17 cellular contexts compared by ENCODE assay signal in genomic region chr1:185936641-185937040, GRCh38.
A peak's percentile ranks its signal among the peaks of the same experiment; 100 is the strongest.
DNase-seq lines count a peak whose midpoint lies in the region; ATAC-seq and TF ChIP-seq lines count a peak whose summit lies in the region.
"Had no signal": no experiment of that assay in that cellular context is flagged by ENCODE, and none has a peak within 500 bp of the region (broad histone marks: within the 10 kb centered on the region; RNA-seq: fewer than 3 reads in every experiment).

No MANE protein-coding gene starts in this region.

- H2AFZ ChIP-seq in parathyroid adenoma = peak overlapping the region; percentile 22

- no peak overlapping the region for H3K9ac ChIP-seq in parathyroid adenoma
- H3K9ac ChIP-seq in endodermal cell (ENCODE audit: extremely low read depth, low read length, poor library complexity, severe bottlenecking) = no peak overlapping the region

- no peak for ATAC-seq in HG02884 (IDR thresholded peaks at IDR 0.05; ENCODE audit: unreplicated experiment)
- no peak for ATAC-seq in effector memory CD8-positive, alpha-beta T cell (replicated peaks)
- ATAC-seq: PC-3, T-cell had no signal

- H3K27ac ChIP-seq in parathyroid adenoma (no peak overlapping the region), endodermal cell (ENCODE audit: low read depth, low read length) (no peak overlapping the region)

- peaks cover 12% of the 10 kb centered on the region for H3K9me3 Mint-ChIP-seq in endodermal cell
- H3K9me3 Mint-ChIP-seq in effector memory CD8-positive, alpha-beta T cell = no peaks in the 10 kb centered on the region

- H3K27me3 ChIP-seq in parathyroid adenoma (ENCODE audit: control insufficient read depth, insufficient read depth, low read length) = no peaks in the 10 kb centered on the region
- H3K27me3 ChIP-seq in endodermal cell (ENCODE audit: control insufficient read depth, insufficient read depth, low read length, poor library complexity, severe bottlenecking) = no peaks in the 10 kb centered on the region

- no peak overlapping the region for H3K4me3 Mint-ChIP-seq in endodermal cell
- no peak overlapping the region for H3K4me3 Mint-ChIP-seq in effector memory CD8-positive, alpha-beta T cell
- H3K4me3 Mint-ChIP-seq: B cell; CD4-positive, CD25-positive, alpha-beta regulatory T cell; T-cell had no signal

- H3K4me1 ChIP-seq in parathyroid adenoma (no peaks in the 10 kb centered on the region), endodermal cell (ENCODE audit: control insufficient read depth, insufficient read depth, low read length) (no peaks in the 10 kb centered on the region)
- H3K4me1 ChIP-seq: Caco-2 had no signal

- H3K4me3 ChIP-seq in parathyroid adenoma (ENCODE audit: low read depth, low read length) = no peak overlapping the region
- no peak overlapping the region for H3K4me3 ChIP-seq in endodermal cell (ENCODE audit: low read length)

- peak; percentile 93 for DNase-seq in G401 (ENCODE audit: low spot score)
- peak; percentile 91 to 95 for DNase-seq in NCI-H446 (lab: John Stamatoyannopoulos, UW)
- peak; percentile 75 for DNase-seq in cerebellum (ENCODE audit: low spot score)
- DNase-seq in SW 1271 (lab: John Stamatoyannopoulos, UW) = no peak
- DNase-seq in endodermal cell = no peak
- no peak for DNase-seq in effector memory CD8-positive, alpha-beta T cell
- DNase-seq: Caco-2; CD4-positive, CD25-positive, alpha-beta regulatory T cell; DMS53; H7; NCI-H2029; NCI-H226; PC-3; T-cell had no signal

- H3K4me2 ChIP-seq in parathyroid adenoma (ENCODE audit: low read length) = no peak overlapping the region

- no peak overlapping the region for H3K27ac Mint-ChIP-seq in endodermal cell
- H3K27ac Mint-ChIP-seq in effector memory CD8-positive, alpha-beta T cell = no peak overlapping the region
- H3K27ac Mint-ChIP-seq: B cell; CD4-positive, CD25-positive, alpha-beta regulatory T cell; T-cell had no signal

- H3K79me2 ChIP-seq in parathyroid adenoma = no peaks in the 10 kb centered on the region

- in situ Hi-C loops in G401 (cut with HindIII; ENCODE audit: low sequenced_read_pairs) = no loop called here

- H3K9me3 ChIP-seq in parathyroid adenoma (ENCODE audit: control insufficient read depth, low read length) = no peaks in the 10 kb centered on the region
- H3K9me3 ChIP-seq in endodermal cell (ENCODE audit: control insufficient read depth, low read length) = peaks cover 4% of the 10 kb centered on the region
- H3K9me3 ChIP-seq: Caco-2 had no signal

- H3K36me3 ChIP-seq in parathyroid adenoma (ENCODE audit: control insufficient read depth, insufficient read depth, low read length) (no peaks in the 10 kb centered on the region), endodermal cell (ENCODE audit: control insufficient read depth, insufficient read depth, low read length) (no peaks in the 10 kb centered on the region)

- H3K4me1 Mint-ChIP-seq in endodermal cell = peaks cover 4% of the 10 kb centered on the region
- no peaks in the 10 kb centered on the region for H3K4me1 Mint-ChIP-seq in effector memory CD8-positive, alpha-beta T cell (ENCODE audit: low read depth in 2 of 2)
- H3K4me1 Mint-ChIP-seq: B cell; CD4-positive, CD25-positive, alpha-beta regulatory T cell; T-cell had no signal

- 95 to 100% methylated on average over 1 of the region's 1 CpG for WGBS in endodermal cell (ENCODE audit: insufficient coverage in 1 of 2, insufficient read length in 1 of 2), 2 experiments

- TF ChIP-seq CTCF in parathyroid adenoma (IDR thresholded peaks at IDR 0.05) (no peak), endodermal cell (conservative IDR thresholded peaks at IDR 0.05) (no peak)

- no peaks in the 10 kb centered on the region for H3K27me3 Mint-ChIP-seq in endodermal cell (ENCODE audit: insufficient read depth)
- peaks cover 0 to 6% of the 10 kb centered on the region in 2 donors for H3K27me3 Mint-ChIP-seq in effector memory CD8-positive, alpha-beta T cell
- H3K27me3 Mint-ChIP-seq: CD4-positive, CD25-positive, alpha-beta regulatory T cell had no signal

- H3K36me3 Mint-ChIP-seq in endodermal cell (ENCODE audit: low read depth) = peaks cover 10% of the 10 kb centered on the region
- no peaks in the 10 kb centered on the region for H3K36me3 Mint-ChIP-seq in effector memory CD8-positive, alpha-beta T cell (ENCODE audit: insufficient read depth)
- H3K36me3 Mint-ChIP-seq: CD4-positive, CD25-positive, alpha-beta regulatory T cell; T-cell had no signal

Comparison
In these comparisons a context has a peak if more than half of its experiments do, and no peak if none do; other contexts are left out.
1. DNase-seq: peak in G401 (single experiment), NCI-H446 (2 of 2) and cerebellum (single experiment); none in SW 1271 (0 of 2), endodermal cell (single experiment) and effector memory CD8-positive, alpha-beta T cell (0 of 3).